Comparison of ENCODE assay signal across 10 cellular contexts in genomic region chr11:67648796-67649613, GRCh38.
DNase-seq lines count a peak whose midpoint lies in the region; ATAC-seq and TF ChIP-seq lines count a peak whose summit lies in the region.
"Had no signal": no experiment of that assay in that cellular context is flagged by ENCODE, and none has a peak within 500 bp of the region (broad histone marks: within the 10 kb centered on the region; RNA-seq: fewer than 3 reads in every experiment).

No MANE protein-coding gene starts in this region.

- H3K27me3 ChIP-seq in DOHH2 (ENCODE audit: control insufficient read depth, low read length) (no peaks in the 10 kb centered on the region), HL-60 (ENCODE audit: insufficient read depth, poor library complexity, severe bottlenecking) (no peaks in the 10 kb centered on the region)

- no peak for ATAC-seq in HG02588 (IDR thresholded peaks at IDR 0.05; ENCODE audit: unreplicated experiment)

- H3K4me3 ChIP-seq in DOHH2 (ENCODE audit: low read length) (peak overlapping the region; percentile 86), HL-60 (replicated peaks; ENCODE audit: insufficient read depth, low read length) (no peak overlapping the region)

- H3K27ac ChIP-seq in DOHH2 (ENCODE audit: low read depth, low read length): peak overlapping the region; percentile 99
- H3K27ac ChIP-seq in HL-60 (replicated peaks): peak overlapping the region; percentile 19

- peaks cover 55% of the 10 kb centered on the region for H3F3A ChIP-seq in DOHH2 (ENCODE audit: control insufficient read depth, insufficient read depth)

- peaks cover 6% of the 10 kb centered on the region; the same call in 1 of the 2 replicates for H3K79me2 ChIP-seq in DOHH2 (ENCODE audit: control insufficient read depth, low read length)

- peaks cover 7% of the 10 kb centered on the region; the same call in 1 of the 2 replicates for H3K9me3 ChIP-seq in DOHH2 (ENCODE audit: control insufficient read depth, insufficient read depth, low read length)

- peak overlapping the region; percentile 91 for H3K4me2 ChIP-seq in DOHH2 (ENCODE audit: low read length)

- peaks cover 89% of the 10 kb centered on the region for H3K4me1 ChIP-seq in DOHH2 (ENCODE audit: control insufficient read depth, low read length)

- no peaks in the 10 kb centered on the region for H3K9me2 ChIP-seq in DOHH2 (replicated peaks; ENCODE audit: control insufficient read depth, low read length)

- TF ChIP-seq CTCF in DOHH2 (IDR thresholded peaks at IDR 0.05; ENCODE audit: low read depth, low read length, poor library complexity, severe bottlenecking) (no peak), HL-60 (IDR thresholded peaks at IDR 0.05; ENCODE audit: insufficient read depth, low read length) (no peak)

- peaks cover 12% of the 10 kb centered on the region for H3K36me3 ChIP-seq in DOHH2 (ENCODE audit: control insufficient read depth, low read length)

- peak; percentile 46 to 70 for DNase-seq in HL-60 (ENCODE audit: low read depth in 1 of 2, low spot score in 1 of 2)
- peak; percentile 87 for DNase-seq in SIG-M5 treated with dmso at 0.1 percent for 504 hours (lab: John Stamatoyannopoulos, UW; ENCODE audit: unreplicated experiment)
- DNase-seq in midbrain (lab: John Stamatoyannopoulos, UW): peak; percentile 36
- DNase-seq in RKO (ENCODE audit: low spot score): no peak
- no peak for DNase-seq in stimulated activated CD8-positive, alpha-beta memory T cell treated with anti-CD3 and anti-CD28 coated beads, Interleukin-4, amount 100 ng/mL, for 48 hours
- DNase-seq in activated CD4-positive, CD25-positive, alpha-beta regulatory T cell (lab: John Stamatoyannopoulos, UW): no peak
- DNase-seq: effector memory CD4-positive, alpha-beta T cell; IMR-90 had no signal

- H4K20me1 ChIP-seq in DOHH2 (ENCODE audit: control insufficient read depth, insufficient read depth, low read depth, low read length): no peaks in the 10 kb centered on the region

Comparison
In these comparisons a context has a peak if more than half of its experiments do, and no peak if none do; other contexts are left out.
1. DNase-seq: peak in HL-60 (2 of 2), SIG-M5 treated with dmso at 0.1 percent for 504 hours (single experiment) and midbrain (single experiment); none in RKO (single experiment), stimulated activated CD8-positive, alpha-beta memory T cell treated with anti-CD3 and anti-CD28 coated beads, Interleukin-4, amount 100 ng/mL, for 48 hours (single experiment) and activated CD4-positive, CD25-positive, alpha-beta regulatory T cell (0 of 4).